In genomic region chr13:48994731-48995130, GRCh38 we compare ENCODE assay signal across 13 cellular contexts. TPM values are rescaled to one million over a fixed set of nuclear protein-coding genes. Genes with fewer than 3 reads are reported as not detected.
DNase-seq lines count a peak whose midpoint lies in the region; ATAC-seq, FAIRE-seq and TF ChIP-seq lines count a peak whose summit lies in the region.
"Had no signal": no experiment of that assay in that cellular context is flagged by ENCODE, and none has a peak within 500 bp of the region (broad histone marks: within the 10 kb centered on the region; RNA-seq: fewer than 3 reads in every experiment).

No MANE protein-coding gene starts in this region.

- TF ChIP-seq CTCF in astrocyte (IDR thresholded peaks at IDR 0.05; ENCODE audit: insufficient read depth, low read depth, low read length) (no peak), Calu3 (IDR thresholded peaks at IDR 0.05; ENCODE audit: unreplicated experiment) (no peak), left lung (IDR thresholded peaks at IDR 0.05) (no peak), sigmoid colon (IDR thresholded peaks at IDR 0.05) (no peak)

- H3K4me3 Mint-ChIP-seq in astrocyte (ENCODE audit: unreplicated experiment) (no peak overlapping the region), Calu3 (ENCODE audit: low read depth, unreplicated experiment) (no peak overlapping the region)

- ATAC-seq in GM18520 (IDR thresholded peaks at IDR 0.05; ENCODE audit: unreplicated experiment) (peak; percentile 40), HG03066 (IDR thresholded peaks at IDR 0.05; ENCODE audit: low read depth, unreplicated experiment) (peak; percentile 66), left lung (no peak)

- H3K27ac ChIP-seq in astrocyte (ENCODE audit: low read depth, low read length) (no peak overlapping the region), left lung (no peak overlapping the region), sigmoid colon (no peak overlapping the region)
- H3K27ac ChIP-seq: C4-2B had no signal

- FAIRE-seq in A204.1 (lab: Jason Lieb, UNC) (peak; percentile 27), astrocyte (lab: Jason Lieb, UNC) (peak; percentile 59)

- peak; percentile 58 for DNase-seq in astrocyte (ENCODE audit: low read depth)
- DNase-seq in Calu3 = no peak
- DNase-seq in left lung = no peak
- DNase-seq in Ammon's horn (ENCODE audit: low spot score) = no peak
- DNase-seq in sigmoid colon = no peak
- DNase-seq: hypothalamus; NCI-H1092 treated with DMSO at 0.1 percent for 48 hours; NK-92 treated with Interleukin-12 subunit alpha and Interleukin-12 subunit beta, amount 100 ng/mL, for 24 hours; T-helper 9 cell had no signal

- peaks cover 17% of the 10 kb centered on the region for H4K20me1 ChIP-seq in astrocyte (ENCODE audit: insufficient read depth, low read length)

- H3K36me3 ChIP-seq in astrocyte (ENCODE audit: insufficient read depth, low read length) (no peaks in the 10 kb centered on the region), left lung (no peaks in the 10 kb centered on the region), sigmoid colon (no peaks in the 10 kb centered on the region)

- H3K9me3 ChIP-seq in astrocyte (ENCODE audit: insufficient read depth, low read depth, low read length) (no peaks in the 10 kb centered on the region), left lung (peaks cover 0 to 10% of the 10 kb centered on the region in 2 donors), sigmoid colon (peaks cover 0 to 3% (median under 1%) of the 10 kb centered on the region in 4 donors)

- H3K27me3 Mint-ChIP-seq in astrocyte (ENCODE audit: low read depth, unreplicated experiment) (no peaks in the 10 kb centered on the region), Calu3 (ENCODE audit: unreplicated experiment) (no peaks in the 10 kb centered on the region)

- H3K27me3 ChIP-seq in astrocyte (ENCODE audit: insufficient read depth, low read length) (no peaks in the 10 kb centered on the region), left lung (no peaks in the 10 kb centered on the region), sigmoid colon (no peaks in the 10 kb centered on the region)

- H3K9me3 Mint-ChIP-seq in astrocyte (ENCODE audit: unreplicated experiment) (peaks cover 7% of the 10 kb centered on the region), Calu3 (ENCODE audit: low read depth, unreplicated experiment) (peaks cover 7% of the 10 kb centered on the region)

- peaks cover 66% of the 10 kb centered on the region for H3K79me2 ChIP-seq in astrocyte (ENCODE audit: insufficient read depth, low read length)

- H3K27ac Mint-ChIP-seq in astrocyte (ENCODE audit: unreplicated experiment) = peak overlapping the region; percentile 66
- no peak overlapping the region for H3K27ac Mint-ChIP-seq in Calu3 (ENCODE audit: unreplicated experiment)

- H3K4me1 Mint-ChIP-seq in astrocyte (ENCODE audit: low read depth, unreplicated experiment) = peaks cover 6% of the 10 kb centered on the region
- H3K4me1 Mint-ChIP-seq in Calu3 (ENCODE audit: low read depth, unreplicated experiment) = no peaks in the 10 kb centered on the region

- H3K9ac ChIP-seq in astrocyte (ENCODE audit: low read length) = no peak overlapping the region

- H3K36me3 Mint-ChIP-seq in astrocyte (ENCODE audit: low read depth, unreplicated experiment) (peaks cover 10% of the 10 kb centered on the region), Calu3 (ENCODE audit: insufficient read depth, unreplicated experiment) (no peaks in the 10 kb centered on the region)

- CTCF ChIA-PET in Calu3 (lab: Charles Lee) = no interaction called here

- no TSS peak for BruUV-seq in Calu3 (replicated peaks; lab: Mats Ljungman, UMichigan)

- H3K4me2 ChIP-seq in astrocyte (ENCODE audit: low read length) = no peak overlapping the region

- H3K4me3 ChIP-seq in astrocyte (ENCODE audit: insufficient read depth, low read depth, low read length) (no peak overlapping the region), left lung (no peak overlapping the region), sigmoid colon (no peak overlapping the region)

- no peaks in the 10 kb centered on the region for H3K4me1 ChIP-seq in astrocyte (ENCODE audit: insufficient read depth, low read length)
- peaks cover 0 to 12% of the 10 kb centered on the region in 2 donors for H3K4me1 ChIP-seq in left lung
- peaks cover 0 to 9% (median 0%) of the 10 kb centered on the region in 4 donors for H3K4me1 ChIP-seq in sigmoid colon

- no peak for TF ChIP-seq EP300 in sigmoid colon (IDR thresholded peaks at IDR 0.05)

- intact Hi-C loops in Calu3 (cut with micrococcal nuclease; ENCODE audit: unreplicated experiment) = no loop called here
- intact Hi-C loops in left lung (cut with DNase I) = no loop called here
- intact Hi-C loops in sigmoid colon (cut with DNase I) = no loop called here

- no peak for TF ChIP-seq POLR2A in sigmoid colon (IDR thresholded peaks at IDR 0.05)

- H2AFZ ChIP-seq in astrocyte (ENCODE audit: low read depth, low read length) = no peak overlapping the region

RNA-seq across cellular contexts. Expression of gene FNDC3A, which starts 19.0 kb away (rescaled TPM):
- 81.2 and 82.6 TPM in 2 replicates for total RNA-seq in astrocyte
- total RNA-seq in Calu3 (2022) = 36.2 and 43.2 TPM in 2 replicates
- 10 to 100 TPM; 55.5 to 65.4 TPM for total RNA-seq in left lung
- total RNA-seq in sigmoid colon = 10 to 100 TPM; 47.8 to 61.4 (median 54.3) TPM
- polyA plus RNA-seq in sigmoid colon = 10 to 100 TPM; 14.4 to 16.2 (median 15.8) TPM
